In the genomic region with DNA sequence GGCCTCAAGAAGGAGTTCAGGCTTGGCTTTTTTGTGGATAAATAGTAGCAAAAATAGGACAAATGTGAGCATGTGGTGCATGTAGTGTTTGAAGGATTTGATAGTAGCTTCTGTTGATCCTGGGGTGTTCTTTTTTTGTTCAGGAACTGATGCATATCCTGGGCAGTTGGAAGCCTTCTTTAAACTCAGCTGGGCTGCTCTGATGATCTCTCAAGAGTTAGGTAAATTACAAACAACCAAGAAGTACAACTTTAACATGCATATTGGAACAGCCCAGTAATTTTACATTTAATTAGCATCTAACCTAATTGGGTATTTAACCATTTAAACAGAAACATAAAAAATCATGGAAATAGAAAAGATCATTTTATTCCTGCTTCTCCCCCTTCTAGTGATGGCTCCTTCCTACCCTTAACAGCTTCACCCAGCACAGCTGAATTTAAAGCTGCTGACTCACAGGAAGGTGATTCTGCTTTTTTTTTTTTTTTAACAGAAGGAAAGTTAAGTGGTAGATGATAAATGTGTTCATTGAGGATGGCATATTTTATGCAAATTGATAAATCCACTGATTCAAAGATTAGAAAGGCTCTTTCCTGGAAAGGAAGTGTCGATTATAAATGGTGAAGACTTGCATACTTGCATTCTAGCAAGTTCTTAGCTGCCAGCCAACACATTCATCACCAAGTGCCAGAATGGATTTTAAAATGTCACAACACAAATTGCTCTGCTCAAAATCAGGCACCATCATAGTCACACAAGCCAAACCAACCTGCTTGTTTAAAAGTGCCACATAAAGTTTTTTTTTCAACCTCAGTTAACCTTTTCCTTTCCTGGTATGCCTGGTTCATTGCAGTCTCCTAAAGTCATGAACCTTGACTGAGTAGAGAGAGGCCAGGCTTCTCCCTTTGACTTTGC, we compare ENCODE assay signal across 11 cellular contexts. TPM values are rescaled to one million over a fixed set of nuclear protein-coding genes. Genes with fewer than 3 reads are reported as not detected.
DNase-seq lines count a peak whose midpoint lies in the region; TF ChIP-seq lines count a peak whose summit lies in the region.
"Had no signal": no experiment of that assay in that cellular context is flagged by ENCODE, and none has a peak within 500 bp of the region (broad histone marks: within the 10 kb centered on the region; RNA-seq: fewer than 3 reads in every experiment).

No MANE protein-coding gene starts in this region.

- no TSS peak for BruUV-seq in PC-9 (replicated peaks; lab: Mats Ljungman, UMichigan)

- TF ChIP-seq CTCF in PC-9 (conservative IDR thresholded peaks at IDR 0.05) (no peak), epithelial cell of esophagus (IDR thresholded peaks at IDR 0.05; ENCODE audit: insufficient read depth, low read depth, low read length, missing control alignments) (no peak)

- peak overlapping the region; percentile 76 for H3K27ac Mint-ChIP-seq in activated T-cell treated with anti-CD3 and anti-CD28 coated beads, Interleukin-2, amount 50 U/mL, for 24 hours

- H3K27ac ChIP-seq in PC-9 (peak overlapping the region; percentile 38), SJCRH30 (no peak overlapping the region)

- intact Hi-C loops in PC-9 (cut with micrococcal nuclease; ENCODE audit: unreplicated experiment) (no loop called here), posterior vena cava (cut with DNase I) (no loop called here)

- H3K4me2 ChIP-seq in PC-9 (no peak overlapping the region), skeletal muscle satellite cell (ENCODE audit: low read length) (peak overlapping the region; percentile 28)

- no peak overlapping the region for H3K4me3 Mint-ChIP-seq in activated T-cell treated with anti-CD3 and anti-CD28 coated beads, Interleukin-2, amount 50 U/mL, for 24 hours

- H3K36me3 ChIP-seq in PC-9 (ENCODE audit: low read depth) (peaks cover 4% of the 10 kb centered on the region; the same call in 1 of the 2 replicates), skeletal muscle satellite cell (ENCODE audit: insufficient read depth, low read length) (peaks cover 3% of the 10 kb centered on the region), SJCRH30 (peaks cover 7% of the 10 kb centered on the region)

- no peaks in the 10 kb centered on the region for H3K27me3 Mint-ChIP-seq in activated T-cell treated with anti-CD3 and anti-CD28 coated beads, Interleukin-2, amount 50 U/mL, for 24 hours

- H3K79me2 ChIP-seq in PC-9 (ENCODE audit: low read depth): peaks cover 32% of the 10 kb centered on the region; the same call in 1 of the 2 replicates

- H2AFZ ChIP-seq in PC-9: no peak overlapping the region

- peaks cover 23% of the 10 kb centered on the region for H3K36me3 Mint-ChIP-seq in activated T-cell treated with anti-CD3 and anti-CD28 coated beads, Interleukin-2, amount 50 U/mL, for 24 hours (ENCODE audit: low read depth)

- no peaks in the 10 kb centered on the region for H3K9me3 ChIP-seq in PC-9 (ENCODE audit: insufficient read depth, low read depth)
- no peaks in the 10 kb centered on the region for H3K9me3 ChIP-seq in skeletal muscle satellite cell (replicated peaks; ENCODE audit: low read length)
- H3K9me3 ChIP-seq in SJCRH30 (replicated peaks): no peaks in the 10 kb centered on the region

- H3K4me1 ChIP-seq in PC-9 (replicated peaks; ENCODE audit: insufficient read depth) (0 out of 2 replicates have a peak, but pooled peaks cover 12% of the 10 kb centered on the region), skeletal muscle satellite cell (ENCODE audit: control insufficient read depth, insufficient read depth, low read length) (peaks cover 16% of the 10 kb centered on the region), SJCRH30 (no peaks in the 10 kb centered on the region)

- H3K27me3 ChIP-seq in PC-9 (ENCODE audit: insufficient read depth, low read depth) (no peaks in the 10 kb centered on the region), skeletal muscle satellite cell (ENCODE audit: control insufficient read depth, insufficient read depth, low read length) (no peaks in the 10 kb centered on the region), SJCRH30 (no peaks in the 10 kb centered on the region)

- H3K9me2 ChIP-seq in PC-9 (ENCODE audit: insufficient read depth): no peaks in the 10 kb centered on the region

- H3K4me1 Mint-ChIP-seq in activated T-cell treated with anti-CD3 and anti-CD28 coated beads, Interleukin-2, amount 50 U/mL, for 24 hours (ENCODE audit: low read depth): peaks cover 18% of the 10 kb centered on the region

- POLR2A ChIA-PET in PC-9 (lab: Charles Lee; ENCODE audit: unreplicated experiment): interaction anchor here (0.5 to 0.6 kb wide), 3 partner anchors 11 to 31 kb away, joined by 4 to 5 read pairs (median 4); no protein-coding TSS in a partner anchor

- CTCF ChIA-PET in PC-9 (lab: Charles Lee): interaction anchor here (0.6 kb wide), 1 partner anchor 23 kb away, joined by 13 read pairs; no protein-coding TSS in a partner anchor

- no peak for DNase-seq in activated T-cell treated with anti-CD3 and anti-CD28 coated beads, Interleukin-2, amount 50 U/mL, for 24 hours
- DNase-seq in activated T-cell treated with anti-CD3 and anti-CD28 coated beads for 4 hours (no peak), PC-9 (peak in 1 of 2 experiments; percentile 60), epithelial cell of esophagus (ENCODE audit: low read depth) (peak; percentile 46), posterior vena cava (ENCODE audit: low spot score) (no peak), SJCRH30 (no peak)
- DNase-seq in effector CD4-positive, alpha-beta T cell: no peak
- DNase-seq: activated gamma-delta T cell, hippocampal formation, right cardiac atrium had no signal

- H3K4me3 ChIP-seq in PC-9 (no peak overlapping the region), epithelial cell of esophagus (ENCODE audit: low read length) (no peak overlapping the region), skeletal muscle satellite cell (ENCODE audit: low read length) (no peak overlapping the region), SJCRH30 (no peak overlapping the region)

- H4K20me1 ChIP-seq in PC-9 (ENCODE audit: insufficient read depth): no peaks in the 10 kb centered on the region

- no peak overlapping the region for H3K9ac ChIP-seq in skeletal muscle satellite cell (ENCODE audit: low read depth, low read length)

- no peaks in the 10 kb centered on the region for H3K9me3 Mint-ChIP-seq in activated T-cell treated with anti-CD3 and anti-CD28 coated beads, Interleukin-2, amount 50 U/mL, for 24 hours

- 0 out of 2 replicates have a peak, but pooled peaks cover 4% of the 10 kb centered on the region for H3F3A ChIP-seq in PC-9 (ENCODE audit: insufficient read depth, low read depth)

RNA-seq across cellular contexts. Expression of a gene that starts 20.0 kb away (rescaled TPM):
- 3.1 and 5.0 TPM in 2 replicates for total RNA-seq in PC-9 (2021)
- 8.5 and 8.9 TPM in 2 replicates for total RNA-seq in skeletal muscle satellite cell (2012; rRNA removed)
- total RNA-seq in posterior vena cava: 1 to 10 TPM; 6.9 to 7.3 TPM
- 8.1 and 8.9 TPM in 2 replicates for total RNA-seq in SJCRH30 (2014; rRNA removed; shearing (Covaris generic))

RNA-seq across cellular contexts. Expression of a gene that starts 23.1 kb away (rescaled TPM):
- total RNA-seq in PC-9 (2021) (42.7 and 71.4 TPM in 2 replicates), posterior vena cava (10 to 100 TPM; 27.2 to 32.4 TPM)
- total RNA-seq in skeletal muscle satellite cell (2012; rRNA removed): 36.3 and 45.6 TPM in 2 replicates
- total RNA-seq in SJCRH30 (2014; rRNA removed; shearing (Covaris generic)): 33.1 and 42.9 TPM in 2 replicates
